8 cellular contexts compared by ENCODE assay signal in the genomic region with DNA sequence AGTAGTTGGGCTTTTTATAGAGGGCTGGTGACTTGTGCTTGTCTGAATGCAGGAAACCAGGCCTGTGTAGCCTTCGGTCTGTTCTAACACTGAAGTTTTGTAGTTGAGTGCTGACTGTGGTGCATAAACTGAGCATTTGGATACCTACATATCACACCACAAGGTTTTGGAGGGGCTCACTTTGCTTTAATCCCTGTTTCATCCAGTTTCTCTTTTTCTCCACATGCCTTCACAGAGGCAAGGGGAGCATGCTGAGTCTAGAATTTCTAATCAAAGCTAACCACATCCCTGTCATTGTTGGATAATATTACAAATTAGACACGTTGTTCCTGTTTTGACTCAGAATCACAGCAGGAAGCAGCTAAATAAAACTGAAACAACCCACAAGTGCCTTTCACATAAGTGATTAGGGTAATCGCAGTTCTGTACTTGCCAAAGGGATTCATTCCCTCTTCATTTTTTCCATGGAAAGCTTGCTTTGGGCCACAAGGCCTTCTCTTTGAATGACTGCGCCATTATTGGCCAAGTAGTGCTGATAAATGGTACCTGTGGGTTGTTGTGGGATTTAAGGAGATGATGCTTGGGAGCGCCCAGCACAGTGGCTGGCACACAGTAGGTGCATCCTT. TPM values are rescaled to one million over a fixed set of nuclear protein-coding genes. Genes with fewer than 3 reads are reported as not detected.
DNase-seq lines count a peak whose midpoint lies in the region; ATAC-seq and TF ChIP-seq lines count a peak whose summit lies in the region.

No MANE protein-coding gene starts in this region.

- peaks cover 12% of the 10 kb centered on the region for H3F3A ChIP-seq in smooth muscle cell (ENCODE audit: low read depth)

- no peaks in the 10 kb centered on the region for H4K20me1 ChIP-seq in smooth muscle cell (ENCODE audit: low read depth)

- H3K4me3 ChIP-seq in smooth muscle cell, result no peak overlapping the region

- peaks cover 19% of the 10 kb centered on the region for H3K79me2 ChIP-seq in smooth muscle cell (ENCODE audit: low read depth)

- peak overlapping the region; percentile 96 for H3K27ac Mint-ChIP-seq in central memory CD8-positive, alpha-beta T cell (ENCODE audit: low read depth)

- H3K27me3 ChIP-seq in smooth muscle cell (ENCODE audit: low read depth), result no peaks in the 10 kb centered on the region

- peak overlapping the region; percentile 74 for H3K27ac ChIP-seq in smooth muscle cell (ENCODE audit: low read depth)

- no peak overlapping the region for H3K9ac ChIP-seq in smooth muscle cell (ENCODE audit: low read depth)

- H3K4me1 ChIP-seq in smooth muscle cell (ENCODE audit: low read depth), result peaks cover 23% of the 10 kb centered on the region

- H3K4me3 Mint-ChIP-seq in activated T-cell treated with anti-CD3 and anti-CD28 coated beads, Interleukin-2, amount 50 U/mL, for 4 hours, result peak overlapping the region; percentile 62
- H3K4me3 Mint-ChIP-seq in central memory CD8-positive, alpha-beta T cell, result peak overlapping the region; percentile 65

- peak; percentile 54 to 61 for ATAC-seq in activated T-cell treated with anti-CD3 and anti-CD28 coated beads, Interleukin-2, amount 50 U/mL, for 4 hours
- ATAC-seq in central memory CD8-positive, alpha-beta T cell (replicated peaks; ENCODE audit: extremely low read depth, poor library complexity, severe bottlenecking), result peak; percentile 54
- ATAC-seq in HG03442 (IDR thresholded peaks at IDR 0.05; ENCODE audit: unreplicated experiment), result no peak

- H3K4me2 ChIP-seq in smooth muscle cell, result peak overlapping the region; percentile 4

- WGBS in smooth muscle cell (ENCODE audit: low lambda C conversion rate), result 49% methylated on average over 5 of the region's 5 CpGs

- H3K36me3 Mint-ChIP-seq in activated T-cell treated with anti-CD3 and anti-CD28 coated beads, Interleukin-2, amount 50 U/mL, for 4 hours (ENCODE audit: insufficient read depth), result peaks cover 78% of the 10 kb centered on the region
- peaks cover 61% of the 10 kb centered on the region for H3K36me3 Mint-ChIP-seq in central memory CD8-positive, alpha-beta T cell (ENCODE audit: insufficient read depth)

- no peak for DNase-seq in activated T-cell treated with anti-CD3 and anti-CD28 coated beads, Interleukin-2, amount 50 U/mL, for 4 hours
- no peak for DNase-seq in activated T-cell treated with anti-CD3 and anti-CD28 coated beads, Interleukin-2, amount 50 U/mL, for 1 hour
- DNase-seq in NCI-H2029 treated with DMSO at 0.1 percent for 48 hours (lab: John Stamatoyannopoulos, UW), result peak; percentile 2
- peak in 1 of 2 donors; percentile 37 for DNase-seq in central memory CD8-positive, alpha-beta T cell (ENCODE audit: low spot score in 2 of 2)
- no peak for DNase-seq in smooth muscle cell (lab: John Stamatoyannopoulos, UW; ENCODE audit: unreplicated experiment)
- DNase-seq in DMS53 treated with DMSO at 0.1 percent for 48 hours (lab: John Stamatoyannopoulos, UW; ENCODE audit: unreplicated experiment), result no peak
- no peak for DNase-seq in hippocampal formation (lab: John Stamatoyannopoulos, UW)

- H3K36me3 ChIP-seq in smooth muscle cell (ENCODE audit: low read depth), result no peaks in the 10 kb centered on the region

- no peaks in the 10 kb centered on the region for H3K9me3 ChIP-seq in smooth muscle cell (replicated peaks; ENCODE audit: low read depth)

- no peak overlapping the region for H2AFZ ChIP-seq in smooth muscle cell (ENCODE audit: low read depth)

- H3K27me3 Mint-ChIP-seq in activated T-cell treated with anti-CD3 and anti-CD28 coated beads, Interleukin-2, amount 50 U/mL, for 4 hours (ENCODE audit: low read depth), result no peaks in the 10 kb centered on the region
- H3K27me3 Mint-ChIP-seq in central memory CD8-positive, alpha-beta T cell, result no peaks in the 10 kb centered on the region

- no peaks in the 10 kb centered on the region for H3K9me3 Mint-ChIP-seq in activated T-cell treated with anti-CD3 and anti-CD28 coated beads, Interleukin-2, amount 50 U/mL, for 4 hours
- H3K9me3 Mint-ChIP-seq in central memory CD8-positive, alpha-beta T cell, result no peaks in the 10 kb centered on the region

- peaks cover 97% of the 10 kb centered on the region for H3K4me1 Mint-ChIP-seq in activated T-cell treated with anti-CD3 and anti-CD28 coated beads, Interleukin-2, amount 50 U/mL, for 4 hours (ENCODE audit: low read depth)
- H3K4me1 Mint-ChIP-seq in central memory CD8-positive, alpha-beta T cell, result peaks cover 79% of the 10 kb centered on the region

- TF ChIP-seq CTCF in smooth muscle cell (IDR thresholded peaks at IDR 0.05; ENCODE audit: borderline replicate concordance, insufficient read depth, poor library complexity, severe bottlenecking), result no peak

RNA-seq across cellular contexts. Expression of a gene that starts 48.9 kb away (rescaled TPM):
- 100 to 1,000 TPM; 104 to 114 (median 111) TPM for total RNA-seq in activated T-cell treated with anti-CD3 and anti-CD28 coated beads, Interleukin-2, amount 50 U/mL, for 4 hours
- total RNA-seq in smooth muscle cell, result 53.7 and 60.9 TPM in 2 replicates
- 37.5 and 39.6 TPM in 2 replicates for polyA plus RNA-seq in smooth muscle cell
